8 cellular contexts compared by ENCODE assay signal in genomic region chr9:124133752-124134151, GRCh38.
DNase-seq lines count a peak whose midpoint lies in the region; ATAC-seq and TF ChIP-seq lines count a peak whose summit lies in the region.

No MANE protein-coding gene starts in this region.

- no peaks in the 10 kb centered on the region for H3K9me3 Mint-ChIP-seq in activated CD4-positive, alpha-beta T cell treated with anti-CD3 and anti-CD28 coated beads, Interleukin-2, amount 10 ng/mL, durations not matched to agents 7 days and 5 days
- H3K9me3 Mint-ChIP-seq in neural crest cell = no peaks in the 10 kb centered on the region

- H3K4me3 ChIP-seq in gastrocnemius medialis = no peak overlapping the region

- intact Hi-C loops in gastrocnemius medialis (cut with DNase I; ENCODE audit: low total_unique reads) = no loop called here

- no peaks in the 10 kb centered on the region for H3K4me1 ChIP-seq in gastrocnemius medialis

- TF ChIP-seq POLR2A in gastrocnemius medialis (IDR thresholded peaks at IDR 0.05) = no peak

- CTCF ChIA-PET in activated CD4-positive, alpha-beta T cell treated with anti-CD3 and anti-CD28 coated beads, Interleukin-2, amount 10 ng/mL, durations not matched to agents 7 days and 5 days (lab: Charles Lee) = interaction anchor here (0.7 kb wide), 1 partner anchor 445 kb away, joined by 3 read pairs; no protein-coding TSS in a partner anchor

- TF ChIP-seq CTCF in neural crest cell (conservative IDR thresholded peaks at IDR 0.05) (no peak), gastrocnemius medialis (IDR thresholded peaks at IDR 0.05 in 4 of 5, conservative IDR thresholded peaks at IDR 0.05 in 1 of 5) (no peak)

- H3K4me1 Mint-ChIP-seq in activated CD4-positive, alpha-beta T cell treated with anti-CD3 and anti-CD28 coated beads, Interleukin-2, amount 10 ng/mL, durations not matched to agents 7 days and 5 days = no peaks in the 10 kb centered on the region
- no peaks in the 10 kb centered on the region for H3K4me1 Mint-ChIP-seq in neural crest cell

- peak overlapping the region; percentile 27 for H3K27ac Mint-ChIP-seq in activated CD4-positive, alpha-beta T cell treated with anti-CD3 and anti-CD28 coated beads, Interleukin-2, amount 10 ng/mL, durations not matched to agents 7 days and 5 days
- peak overlapping the region; percentile 41 for H3K27ac Mint-ChIP-seq in neural crest cell (ENCODE audit: unreplicated experiment)

- DNase-seq in activated CD4-positive, alpha-beta T cell treated with anti-CD3 and anti-CD28 coated beads, Interleukin-2, amount 10 ng/mL, durations not matched to agents 7 days and 5 days = peak; percentile 9
- no peak for DNase-seq in activated CD4-positive, alpha-beta T cell treated with anti-CD3 and anti-CD28 coated beads for 1 hour
- DNase-seq in NCI-H146 treated with DMSO at 0.1 percent for 48 hours (lab: John Stamatoyannopoulos, UW; ENCODE audit: unreplicated experiment) = peak; percentile 6
- DNase-seq in dermis microvascular lymphatic vessel endothelial cell (ENCODE audit: low read depth in 2 of 2) = peak; percentile 57 to 76
- peak; percentile 15 for DNase-seq in neural crest cell (ENCODE audit: low read depth, low spot score)
- no peak for DNase-seq in NK-92 treated with Interleukin-12 subunit alpha and Interleukin-12 subunit beta, amount 100 ng/mL, for 24 hours (lab: John Stamatoyannopoulos, UW)
- DNase-seq in gastrocnemius medialis = no peak
- no peak for DNase-seq in AG08396 (ENCODE audit: low spot score)

- POLR2A ChIA-PET in activated CD4-positive, alpha-beta T cell treated with anti-CD3 and anti-CD28 coated beads, Interleukin-2, amount 10 ng/mL, durations not matched to agents 7 days and 5 days (lab: Charles Lee) = interaction anchor here (0.6 kb wide), 1 partner anchor 105 kb away, joined by 3 read pairs; no protein-coding TSS in a partner anchor

- H3K4me3 Mint-ChIP-seq in activated CD4-positive, alpha-beta T cell treated with anti-CD3 and anti-CD28 coated beads, Interleukin-2, amount 10 ng/mL, durations not matched to agents 7 days and 5 days = no peak overlapping the region
- no peak overlapping the region for H3K4me3 Mint-ChIP-seq in neural crest cell

- no peak for ATAC-seq in gastrocnemius medialis

- no peaks in the 10 kb centered on the region for H3K27me3 ChIP-seq in gastrocnemius medialis

- H3K27ac ChIP-seq in gastrocnemius medialis = no peak overlapping the region

- no peaks in the 10 kb centered on the region for H3K9me3 ChIP-seq in gastrocnemius medialis

- in situ Hi-C loops in gastrocnemius medialis (cut with MboI; ENCODE audit: low sequenced_read_pairs in 4 of 4) = loop anchor here in 2 of 4 donors (10.0 to 25.0 kb wide), 2 partner anchors 179 to 401 kb away; no protein-coding TSS in a partner anchor

- no peaks in the 10 kb centered on the region for H3K36me3 ChIP-seq in gastrocnemius medialis

- peaks cover 6% of the 10 kb centered on the region for H3K27me3 Mint-ChIP-seq in activated CD4-positive, alpha-beta T cell treated with anti-CD3 and anti-CD28 coated beads, Interleukin-2, amount 10 ng/mL, durations not matched to agents 7 days and 5 days
- H3K27me3 Mint-ChIP-seq in neural crest cell (ENCODE audit: low read depth) = peaks cover 3% of the 10 kb centered on the region

- H3K36me3 Mint-ChIP-seq in activated CD4-positive, alpha-beta T cell treated with anti-CD3 and anti-CD28 coated beads, Interleukin-2, amount 10 ng/mL, durations not matched to agents 7 days and 5 days (ENCODE audit: low read depth) = no peaks in the 10 kb centered on the region
- no peaks in the 10 kb centered on the region for H3K36me3 Mint-ChIP-seq in neural crest cell (ENCODE audit: low read depth)

Comparison
In these comparisons a context has a peak if more than half of its experiments do, and no peak if none do; other contexts are left out.
1. DNase-seq: peak in activated CD4-positive, alpha-beta T cell treated with anti-CD3 and anti-CD28 coated beads, Interleukin-2, amount 10 ng/mL, durations not matched to agents 7 days and 5 days (single experiment), NCI-H146 treated with DMSO at 0.1 percent for 48 hours (single experiment), dermis microvascular lymphatic vessel endothelial cell (2 of 2) and neural crest cell (single experiment); none in activated CD4-positive, alpha-beta T cell treated with anti-CD3 and anti-CD28 coated beads for 1 hour (single experiment), NK-92 treated with Interleukin-12 subunit alpha and Interleukin-12 subunit beta, amount 100 ng/mL, for 24 hours (single experiment), gastrocnemius medialis (0 of 2) and AG08396 (single experiment).